Comparison of ENCODE assay signal across 21 cellular contexts in genomic region chr4:154313004-154313587, GRCh38.
DNase-seq lines count a peak whose midpoint lies in the region; ATAC-seq and TF ChIP-seq lines count a peak whose summit lies in the region.
"Had no signal": no experiment of that assay in that cellular context is flagged by ENCODE, and none has a peak within 500 bp of the region (broad histone marks: within the 10 kb centered on the region; RNA-seq: fewer than 3 reads in every experiment).

No MANE protein-coding gene starts in this region.

- DNase-seq in dedifferentiated amniotic fluid mesenchymal stem cell (ENCODE audit: extremely low spot score), result peak; percentile 39
- no peak for DNase-seq in smooth muscle cell (lab: John Stamatoyannopoulos, UW; ENCODE audit: unreplicated experiment)
- DNase-seq in stimulated activated CD8-positive, alpha-beta memory T cell treated with anti-CD3 and anti-CD28 coated beads, Interleukin-4, amount 100 ng/mL, for 48 hours, result no peak
- DNase-seq: BE2C, DMS79, H9, HFFc6, Kasumi-1, MM.1S, NCI-H1048, NCI-H1436, NCI-H1930, NCI-H226, NCI-H524, OCI-M1 had no signal

- H3K36me3 ChIP-seq in HUES64 (ENCODE audit: insufficient read depth, low read length) (no peaks in the 10 kb centered on the region), iPS-18a (ENCODE audit: control insufficient read depth, low read depth, low read length) (no peaks in the 10 kb centered on the region), smooth muscle cell (ENCODE audit: low read depth) (no peaks in the 10 kb centered on the region)
- H3K36me3 ChIP-seq: BE2C, SJSA1 had no signal

- no peak overlapping the region for H2AFZ ChIP-seq in smooth muscle cell (ENCODE audit: low read depth)

- peak overlapping the region; percentile 77 for H3K4me2 ChIP-seq in smooth muscle cell

- H4K20me1 ChIP-seq in smooth muscle cell (ENCODE audit: low read depth), result no peaks in the 10 kb centered on the region

- TF ChIP-seq CTCF in smooth muscle cell (IDR thresholded peaks at IDR 0.05; ENCODE audit: borderline replicate concordance, insufficient read depth, poor library complexity, severe bottlenecking), result no peak

- H3K27me3 ChIP-seq in HUES64 (ENCODE audit: insufficient read depth, low read length), result no peaks in the 10 kb centered on the region
- no peaks in the 10 kb centered on the region for H3K27me3 ChIP-seq in iPS-18a (ENCODE audit: control insufficient read depth, insufficient read depth, low read length)
- no peaks in the 10 kb centered on the region for H3K27me3 ChIP-seq in smooth muscle cell (ENCODE audit: low read depth)
- H3K27me3 ChIP-seq: BE2C, SJSA1 had no signal

- ATAC-seq in HG03442 (IDR thresholded peaks at IDR 0.05; ENCODE audit: unreplicated experiment) (no peak), HG03354 (IDR thresholded peaks at IDR 0.05; ENCODE audit: poor library complexity, severe bottlenecking, unreplicated experiment) (no peak)
- ATAC-seq: Right ventricle myocardium inferior had no signal

- H3F3A ChIP-seq in smooth muscle cell (ENCODE audit: low read depth), result no peaks in the 10 kb centered on the region

- H3K79me2 ChIP-seq in smooth muscle cell (ENCODE audit: low read depth), result no peaks in the 10 kb centered on the region

- H3K9ac ChIP-seq in HUES64 (ENCODE audit: low read depth, low read length) (no peak overlapping the region), iPS-18a (ENCODE audit: low read length) (no peak overlapping the region), smooth muscle cell (ENCODE audit: low read depth) (no peak overlapping the region)

- peaks cover 17% of the 10 kb centered on the region for H3K4me1 ChIP-seq in HUES64 (ENCODE audit: insufficient read depth, low read length)
- peaks cover 16% of the 10 kb centered on the region for H3K4me1 ChIP-seq in iPS-18a (ENCODE audit: control insufficient read depth, low read depth, low read length)
- H3K4me1 ChIP-seq in smooth muscle cell (ENCODE audit: low read depth), result peaks cover 14% of the 10 kb centered on the region
- H3K4me1 ChIP-seq: BE2C, SJSA1 had no signal

- H3K9me3 ChIP-seq in HUES64 (ENCODE audit: insufficient read depth, low read depth, low read length) (no peaks in the 10 kb centered on the region), iPS-18a (ENCODE audit: control insufficient read depth, low read depth, low read length) (peaks cover 5% of the 10 kb centered on the region), smooth muscle cell (replicated peaks; ENCODE audit: low read depth) (no peaks in the 10 kb centered on the region)
- H3K9me3 ChIP-seq: BE2C, SJSA1 had no signal

- H3K27ac ChIP-seq in HUES64 (ENCODE audit: low read depth, low read length) (0 out of 2 replicates have a peak overlapping the region, but pooled peaks have one; percentile 36), iPS-18a (ENCODE audit: low read length) (no peak overlapping the region), smooth muscle cell (ENCODE audit: low read depth) (no peak overlapping the region)
- H3K27ac ChIP-seq: SJSA1 had no signal

- H3K4me3 ChIP-seq in HUES64 (ENCODE audit: low read length) (no peak overlapping the region), iPS-18a (ENCODE audit: low read length) (peak overlapping the region; percentile 33), smooth muscle cell (no peak overlapping the region)
- H3K4me3 ChIP-seq: SJSA1 had no signal

- 72% methylated on average over 3 of the region's 5 CpGs for WGBS in HUES64
- 53% methylated on average over 5 of the region's 5 CpGs for WGBS in smooth muscle cell (ENCODE audit: low lambda C conversion rate)
